8 cellular contexts compared by ENCODE assay signal in the genomic region with DNA sequence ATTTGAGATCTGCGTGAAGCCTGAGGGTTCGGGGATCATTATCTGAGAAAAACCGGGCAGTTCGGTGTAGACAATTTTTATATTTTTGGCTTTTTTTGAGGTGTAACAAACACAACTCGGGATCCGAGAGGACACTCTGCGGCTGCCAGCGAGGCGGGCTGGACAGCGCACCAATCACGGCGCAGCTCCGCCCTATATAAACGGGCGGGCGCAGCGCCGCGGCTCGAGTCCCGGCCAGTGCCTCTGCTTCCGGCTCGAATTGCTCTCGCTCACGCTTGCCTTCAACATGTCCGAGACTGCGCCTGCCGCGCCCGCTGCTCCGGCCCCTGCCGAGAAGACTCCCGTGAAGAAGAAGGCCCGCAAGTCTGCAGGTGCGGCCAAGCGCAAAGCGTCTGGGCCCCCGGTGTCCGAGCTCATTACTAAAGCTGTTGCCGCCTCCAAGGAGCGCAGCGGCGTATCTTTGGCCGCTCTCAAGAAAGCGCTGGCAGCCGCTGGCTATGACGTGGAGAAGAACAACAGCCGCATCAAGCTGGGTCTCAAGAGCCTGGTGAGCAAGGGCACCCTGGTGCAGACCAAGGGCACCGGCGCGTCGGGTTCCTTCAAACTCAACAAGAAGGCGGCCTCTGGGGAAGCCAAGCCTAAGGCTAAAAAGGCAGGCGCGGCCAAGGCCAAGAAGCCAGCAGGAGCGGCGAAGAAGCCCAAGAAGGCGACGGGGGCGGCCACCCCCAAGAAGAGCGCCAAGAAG.
A peak's percentile ranks its signal among the peaks of the same experiment; 100 is the strongest.
DNase-seq lines count a peak whose midpoint lies in the region; ATAC-seq and TF ChIP-seq lines count a peak whose summit lies in the region.

No MANE protein-coding gene starts in this region.

- peak; percentile 22 to 91 (median 82) for DNase-seq in C1 segment of cervical spinal cord (lab: John Stamatoyannopoulos, UW)
- peak; percentile 82 for DNase-seq in NCI-H774 (lab: John Stamatoyannopoulos, UW)
- peak; percentile 87 for DNase-seq in activated CD8-positive, alpha-beta T cell treated with anti-CD3 and anti-CD28 coated beads for 36 hours
- peak; percentile 90 to 93 for DNase-seq in lung microvascular endothelial cell (ENCODE audit: low read depth in 2 of 2)
- peak; percentile 68 to 80 (median 70) for DNase-seq in stimulated activated CD4-positive, alpha-beta T cell treated with anti-CD3 and anti-CD28 coated beads, TNF-alpha, amount 100 ng/mL, for 1 hour (ENCODE audit: low read depth in 3 of 3, low spot score in 1 of 3)

- H3K4me3 Mint-ChIP-seq in activated CD8-positive, alpha-beta T cell treated with anti-CD3 and anti-CD28 coated beads for 36 hours: peak overlapping the region; percentile 88

- peaks cover 14% of the 10 kb centered on the region for H3K27me3 Mint-ChIP-seq in activated CD8-positive, alpha-beta T cell treated with anti-CD3 and anti-CD28 coated beads for 36 hours

- no peaks in the 10 kb centered on the region for H3K4me1 ChIP-seq in ectodermal cell (ENCODE audit: control insufficient read depth, insufficient read depth, low read length)

- H3K27ac Mint-ChIP-seq in activated CD8-positive, alpha-beta T cell treated with anti-CD3 and anti-CD28 coated beads for 36 hours: peak overlapping the region; percentile 93

- CTCF ChIA-PET in activated CD8-positive, alpha-beta T cell treated with anti-CD3 and anti-CD28 coated beads for 36 hours (lab: Charles Lee): interaction anchor here (2.5 kb wide), 1 partner anchor 32 kb away, joined by 14 read pairs; a partner anchor contains a TSS

- peak overlapping the region; percentile 56 for H3K4me3 ChIP-seq in ectodermal cell (ENCODE audit: insufficient read depth, low read depth, low read length)

- intact Hi-C loops in activated CD8-positive, alpha-beta T cell treated with anti-CD3 and anti-CD28 coated beads for 36 hours (cut with micrococcal nuclease): loop anchor here (5.0 kb wide), 1 partner anchor 41 kb away; a partner anchor contains a TSS

- peaks cover 36% of the 10 kb centered on the region for H3K4me1 Mint-ChIP-seq in activated CD8-positive, alpha-beta T cell treated with anti-CD3 and anti-CD28 coated beads for 36 hours (ENCODE audit: low read depth)

- 0 to 1% methylated on average over 61 of the region's 61 CpGs for WGBS in ectodermal cell, 2 experiments

- no peaks in the 10 kb centered on the region for H3K36me3 ChIP-seq in ectodermal cell (ENCODE audit: control insufficient read depth, insufficient read depth, low read length)

- H3K9me3 ChIP-seq in ectodermal cell (ENCODE audit: control insufficient read depth, low read length): no peaks in the 10 kb centered on the region

- no peaks in the 10 kb centered on the region for H3K27me3 ChIP-seq in ectodermal cell (ENCODE audit: control insufficient read depth, insufficient read depth, low read length, poor library complexity, severe bottlenecking)

- no peaks in the 10 kb centered on the region for H3K9me3 Mint-ChIP-seq in activated CD8-positive, alpha-beta T cell treated with anti-CD3 and anti-CD28 coated beads for 36 hours

- H3K36me3 Mint-ChIP-seq in activated CD8-positive, alpha-beta T cell treated with anti-CD3 and anti-CD28 coated beads for 36 hours (ENCODE audit: low read depth): peaks cover 25% of the 10 kb centered on the region

- peak; percentile 41 for ATAC-seq in GM19351 (IDR thresholded peaks at IDR 0.05; ENCODE audit: unreplicated experiment)
- peak; percentile 50 for ATAC-seq in HG03521 (IDR thresholded peaks at IDR 0.05; ENCODE audit: unreplicated experiment)
- ATAC-seq in activated CD8-positive, alpha-beta T cell treated with anti-CD3 and anti-CD28 coated beads for 36 hours: peak; percentile 41

- POLR2A ChIA-PET in activated CD8-positive, alpha-beta T cell treated with anti-CD3 and anti-CD28 coated beads for 36 hours (lab: Charles Lee): interaction anchor here (0.6 to 8.4 kb wide), 38 partner anchors 9 to 1680 kb away, joined by 3 to 1225 read pairs (median 22); a partner anchor contains a TSS

- TF ChIP-seq CTCF in activated CD8-positive, alpha-beta T cell treated with anti-CD3 and anti-CD28 coated beads for 36 hours (IDR thresholded peaks at IDR 0.05): no peak

- peak overlapping the region; percentile 90 for H3K27ac ChIP-seq in ectodermal cell (ENCODE audit: insufficient read depth, low read depth, low read length, poor library complexity, severe bottlenecking)

Comparison
In these comparisons a context has a peak if more than half of its experiments do, and no peak if none do; other contexts are left out.
1. Peak in every context shown above with its lines: DNase-seq, ATAC-seq, H3K4me3 ChIP-seq and H3K27ac ChIP-seq.